9 cellular contexts compared by ENCODE assay signal in genomic region chr17:81164464-81165245, GRCh38. TPM values are rescaled to one million over a fixed set of nuclear protein-coding genes. Genes with fewer than 3 reads are reported as not detected.
A peak's percentile ranks its signal among the peaks of the same experiment; 100 is the strongest.
DNase-seq lines count a peak whose midpoint lies in the region; ATAC-seq and TF ChIP-seq lines count a peak whose summit lies in the region.
"Had no signal": no experiment of that assay in that cellular context is flagged by ENCODE, and none has a peak within 500 bp of the region (broad histone marks: within the 10 kb centered on the region; RNA-seq: fewer than 3 reads in every experiment).

No MANE protein-coding gene starts in this region.

- DNase-seq in HT-29 (ENCODE audit: low spot score) = peak; percentile 47
- peak; percentile 19 for DNase-seq in SHP77 treated with DMSO at 0.1 percent for 48 hours (lab: John Stamatoyannopoulos, UW)
- DNase-seq in immature natural killer cell = no peak
- DNase-seq in sciatic nerve (ENCODE audit: low spot score) = no peak
- no peak for DNase-seq in iPS-NIHi11 (ENCODE audit: low spot score)
- no peak for DNase-seq in dermis blood vessel endothelial cell
- DNase-seq in vagina (ENCODE audit: extremely low spot score in 2 of 2) = no peak
- DNase-seq: Karpas-422, mesendoderm had no signal

- no peaks in the 10 kb centered on the region for H3K9me3 ChIP-seq in vagina

- intact Hi-C loops in sciatic nerve (cut with DNase I) (no loop called here), vagina (cut with DNase I) (no loop called here)

- no peaks in the 10 kb centered on the region for H3K27me3 ChIP-seq in vagina

- no peak for TF ChIP-seq CTCF in vagina (IDR thresholded peaks at IDR 0.05)

- peaks cover 0 to 5% (median 0%) of the 10 kb centered on the region in 3 donors for H3K27me3 Mint-ChIP-seq in immature natural killer cell (ENCODE audit: low read depth in 3 of 3)

- ATAC-seq in sciatic nerve = peak; percentile 65

- H3K4me1 ChIP-seq in vagina = peaks cover 13% of the 10 kb centered on the region

- no peak for TF ChIP-seq POLR2A in vagina (IDR thresholded peaks at IDR 0.05)

- no peaks in the 10 kb centered on the region for H3K9me3 Mint-ChIP-seq in immature natural killer cell

- no peaks in the 10 kb centered on the region for H3K36me3 Mint-ChIP-seq in immature natural killer cell

- H3K4me3 Mint-ChIP-seq in immature natural killer cell = peak overlapping the region in 4 of 5 donors; percentile 24 to 59 (median 45)

- H3K4me1 Mint-ChIP-seq in immature natural killer cell = peaks cover 4 to 9% of the 10 kb centered on the region in 2 donors

- H3K4me3 ChIP-seq in vagina = no peak overlapping the region

- H3K27ac Mint-ChIP-seq in immature natural killer cell = no peak overlapping the region

- H3K36me3 ChIP-seq in vagina = no peaks in the 10 kb centered on the region

- H3K27ac ChIP-seq in vagina = no peak overlapping the region

RNA-seq across cellular contexts. Expression of gene PVALEF, which starts 0.7 kb away (rescaled TPM):
- total RNA-seq in HT-29 (2014; rRNA removed; shearing (Covaris generic)) = not detected in 2 replicates
- polyA plus RNA-seq in immature natural killer cell = not detected
- total RNA-seq in sciatic nerve = not detected
- total RNA-seq in dermis blood vessel endothelial cell = not detected in 2 replicates
- not detected for total RNA-seq in vagina

RNA-seq across cellular contexts. Expression of gene AATK, which starts 1.4 kb away (rescaled TPM):
- total RNA-seq in HT-29 (2014; rRNA removed; shearing (Covaris generic)) = 64.6 and 71.3 TPM in 2 replicates
- 1 to 10 TPM in 1 of 3 donors, under 1 TPM in 2; 0.52 to 2.9 (median 0.97) TPM for polyA plus RNA-seq in immature natural killer cell
- 440 TPM for total RNA-seq in sciatic nerve
- total RNA-seq in dermis blood vessel endothelial cell = 4.0 and 4.1 TPM in 2 replicates
- 6.4 TPM for total RNA-seq in vagina

RNA-seq across cellular contexts. Expression of gene CEP131, which starts 58.1 kb away (rescaled TPM):
- 37.1 and 46.0 TPM in 2 replicates for total RNA-seq in HT-29 (2014; rRNA removed; shearing (Covaris generic))
- 1 to 10 TPM in 2 of 3 donors, under 1 TPM in 1; 0.43 to 7.4 (median 1.5) TPM for polyA plus RNA-seq in immature natural killer cell
- total RNA-seq in sciatic nerve = 10.1 TPM
- total RNA-seq in dermis blood vessel endothelial cell = 11.3 and 12.3 TPM in 2 replicates
- 6.1 TPM for total RNA-seq in vagina

Comparison
In these comparisons a context has a peak if more than half of its experiments do, and no peak if none do; other contexts are left out.
1. DNase-seq: peak in HT-29 (single experiment) and SHP77 treated with DMSO at 0.1 percent for 48 hours (single experiment); none in immature natural killer cell (0 of 3), sciatic nerve (single experiment), iPS-NIHi11 (single experiment), dermis blood vessel endothelial cell (single experiment) and vagina (0 of 2).